ENCODE assay signal across 14 cellular contexts in the genomic region with DNA sequence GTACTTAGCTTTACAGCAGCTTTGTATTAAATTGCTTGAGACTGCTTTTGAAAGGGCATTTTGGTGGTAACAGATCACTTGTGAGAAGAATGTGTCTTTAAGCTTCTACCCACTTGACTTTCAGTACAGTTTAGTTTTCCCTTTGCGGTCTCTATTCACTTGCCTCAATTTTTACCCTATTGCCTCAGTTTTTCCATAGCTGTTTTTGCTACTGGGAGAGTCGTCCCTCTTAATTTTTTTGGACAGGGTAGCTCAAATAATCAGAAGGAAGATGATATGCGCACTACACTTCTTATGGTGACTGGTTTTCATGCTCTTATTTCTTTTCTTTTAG. TPM values are rescaled to one million over a fixed set of nuclear protein-coding genes. Genes with fewer than 3 reads are reported as not detected.
DNase-seq lines count a peak whose midpoint lies in the region; ATAC-seq, FAIRE-seq and TF ChIP-seq lines count a peak whose summit lies in the region.
"Had no signal": no experiment of that assay in that cellular context is flagged by ENCODE, and none has a peak within 500 bp of the region (broad histone marks: within the 10 kb centered on the region; RNA-seq: fewer than 3 reads in every experiment).

No MANE protein-coding gene starts in this region.

- H3K9me2 ChIP-seq in PC-3 (replicated peaks; ENCODE audit: low read length) = no peaks in the 10 kb centered on the region

- H3K9me3 Mint-ChIP-seq in activated naive CD4-positive, alpha-beta T cell treated with anti-CD3 and anti-CD28 coated beads, Interleukin-2, amount 50 U/mL, for 24 hours = no peaks in the 10 kb centered on the region

- H3K9me1 ChIP-seq in endothelial cell of umbilical vein (replicated peaks; ENCODE audit: control insufficient read depth, extremely low read depth, insufficient read depth, low read length) = no peaks in the 10 kb centered on the region

- dilution Hi-C loops in endothelial cell of umbilical vein (cut with MboI; ENCODE audit: extremely low pct_ligation_motif_present, low sequenced_read_pairs) = no loop called here

- CTCF ChIA-PET in PC-3 (lab: Charles Lee) = no interaction called here
- CTCF ChIA-PET in endothelial cell of umbilical vein (lab: Charles Lee) = interaction anchor here (0.9 to 2.4 kb wide), 6 partner anchors 9 to 159 kb away, joined by 3 to 18 read pairs (median 4); no protein-coding TSS in a partner anchor

- H3K4me3 Mint-ChIP-seq in activated naive CD4-positive, alpha-beta T cell treated with anti-CD3 and anti-CD28 coated beads, Interleukin-2, amount 50 U/mL, for 24 hours = peak overlapping the region; percentile 79

- H3K9ac ChIP-seq in PC-3 (ENCODE audit: low read length) (no peak overlapping the region), endothelial cell of umbilical vein (replicated peaks; ENCODE audit: extremely low read depth, insufficient read depth, low read length) (no peak overlapping the region)

- H3K79me2 ChIP-seq in PC-3 (ENCODE audit: low read length) = peaks cover 98% of the 10 kb centered on the region
- H3K79me2 ChIP-seq in endothelial cell of umbilical vein (ENCODE audit: control insufficient read depth, insufficient read depth, low read length) = peaks cover 89% of the 10 kb centered on the region

- TF ChIP-seq CTCF in PC-3 (conservative IDR thresholded peaks at IDR 0.05; ENCODE audit: low read depth, low read length) = no peak
- TF ChIP-seq CTCF in endothelial cell of umbilical vein (IDR thresholded peaks at IDR 0.05; ENCODE audit: extremely low read depth in 1 of 2, insufficient read depth in 1 of 2, low read depth in 1 of 2, low read length in 2 of 2) = no peak
- TF ChIP-seq CTCF in mucosa of descending colon (IDR thresholded peaks at IDR 0.05) = no peak

- no peaks in the 10 kb centered on the region for H3F3A ChIP-seq in PC-3 (ENCODE audit: low read length, unreplicated experiment)

- H2AFZ ChIP-seq in PC-3 (ENCODE audit: low read length) (no peak overlapping the region), endothelial cell of umbilical vein (ENCODE audit: low read depth, low read length) (no peak overlapping the region)

- H3K4me1 Mint-ChIP-seq in activated naive CD4-positive, alpha-beta T cell treated with anti-CD3 and anti-CD28 coated beads, Interleukin-2, amount 50 U/mL, for 24 hours = peaks cover 73% of the 10 kb centered on the region

- no peak for ATAC-seq in PC-3
- ATAC-seq in HG03095 (IDR thresholded peaks at IDR 0.05; ENCODE audit: unreplicated experiment) = no peak
- no peak for ATAC-seq in GM19452 (IDR thresholded peaks at IDR 0.05; ENCODE audit: unreplicated experiment)
- ATAC-seq in HG02870 (IDR thresholded peaks at IDR 0.05; ENCODE audit: unreplicated experiment) = no peak
- no peak for ATAC-seq in mucosa of descending colon
- ATAC-seq: gastroesophageal sphincter had no signal

- no peaks in the 10 kb centered on the region for H3K27me3 Mint-ChIP-seq in activated naive CD4-positive, alpha-beta T cell treated with anti-CD3 and anti-CD28 coated beads, Interleukin-2, amount 50 U/mL, for 24 hours

- H3K4me3 ChIP-seq in PC-3 (ENCODE audit: low read length) (no peak overlapping the region), endothelial cell of umbilical vein (replicated peaks in 1 of 3; ENCODE audit: insufficient read depth in 1 of 3, low read depth in 1 of 3, low read length in 3 of 3) (no peak overlapping the region), mucosa of descending colon (no peak overlapping the region)
- H3K4me3 ChIP-seq: breast epithelium, gastroesophageal sphincter, prostate gland had no signal

- H3K36me3 ChIP-seq in PC-3 (ENCODE audit: low read depth, low read length) (peaks cover 22% of the 10 kb centered on the region), endothelial cell of umbilical vein (ENCODE audit: control insufficient read depth in 2 of 2, extremely low read depth in 1 of 2, insufficient read depth in 2 of 2, low read length in 2 of 2) (peaks cover 0 to 2% of the 10 kb centered on the region in 2 experiments), mucosa of descending colon (ENCODE audit: low read depth) (no peaks in the 10 kb centered on the region)
- H3K36me3 ChIP-seq: breast epithelium, prostate gland had no signal

- DNase-seq in activated naive CD4-positive, alpha-beta T cell treated with anti-CD3 and anti-CD28 coated beads, Interleukin-2, amount 50 U/mL, for 16 hours = no peak
- DNase-seq in PC-3 = no peak
- DNase-seq in endothelial cell of umbilical vein (ENCODE audit: low read depth, low spot score) = no peak
- no peak for DNase-seq in mucosa of descending colon
- DNase-seq: effector memory CD4-positive, alpha-beta T cell; stimulated activated CD4-positive, alpha-beta T cell treated with anti-CD3 and anti-CD28 coated beads, Interleukin-15, amount 100 ng/mL, for 24 hours; trophoblast cell had no signal

- H3K4me1 ChIP-seq in PC-3 (ENCODE audit: insufficient read depth, low read length) = no peaks in the 10 kb centered on the region
- H3K4me1 ChIP-seq in endothelial cell of umbilical vein (ENCODE audit: control insufficient read depth, extremely low read depth, insufficient read depth, low read length) = peaks cover 11% of the 10 kb centered on the region
- peaks cover 18% of the 10 kb centered on the region for H3K4me1 ChIP-seq in mucosa of descending colon (ENCODE audit: low read depth)
- H3K4me1 ChIP-seq: breast epithelium, prostate gland had no signal

- intact Hi-C loops in PC-3 (cut with micrococcal nuclease) (no loop called here), endothelial cell of umbilical vein (cut with micrococcal nuclease) (no loop called here), mucosa of descending colon (cut with DNase I, micrococcal nuclease) (no loop called here)

- peaks cover 21% of the 10 kb centered on the region for H4K20me1 ChIP-seq in PC-3 (ENCODE audit: low read length)
- H4K20me1 ChIP-seq in endothelial cell of umbilical vein (replicated peaks; ENCODE audit: control insufficient read depth, extremely low read depth, insufficient read depth, low read length) = peaks cover 5% of the 10 kb centered on the region

- H3K27ac ChIP-seq in PC-3 (ENCODE audit: low read length) = no peak overlapping the region
- H3K27ac ChIP-seq in endothelial cell of umbilical vein (ENCODE audit: insufficient read depth, low read depth, low read length) = no peak overlapping the region
- H3K27ac ChIP-seq: breast epithelium, gastroesophageal sphincter, prostate gland had no signal

- peaks cover 16% of the 10 kb centered on the region for H3K36me3 Mint-ChIP-seq in activated naive CD4-positive, alpha-beta T cell treated with anti-CD3 and anti-CD28 coated beads, Interleukin-2, amount 50 U/mL, for 24 hours

- POLR2A ChIA-PET in PC-3 (lab: Charles Lee; ENCODE audit: unreplicated experiment) = interaction anchor here (0.5 kb wide), 1 partner anchor 37 kb away, joined by 4 read pairs; no protein-coding TSS in a partner anchor
- POLR2A ChIA-PET in endothelial cell of umbilical vein (lab: Charles Lee) = interaction anchor here (1.1 kb wide), 1 partner anchor 97 kb away, joined by 4 read pairs; no protein-coding TSS in a partner anchor

- no peak for TF ChIP-seq POLR2A in endothelial cell of umbilical vein (IDR thresholded peaks at IDR 0.05; ENCODE audit: low read depth, low read length)

- H3K27me3 ChIP-seq in PC-3 (ENCODE audit: low read length) = no peaks in the 10 kb centered on the region
- no peaks in the 10 kb centered on the region for H3K27me3 ChIP-seq in endothelial cell of umbilical vein (ENCODE audit: control insufficient read depth in 2 of 2, insufficient read depth in 2 of 2, low read length in 2 of 2)
- H3K27me3 ChIP-seq: breast epithelium, gastroesophageal sphincter had no signal

- H3K9me3 ChIP-seq in PC-3 (ENCODE audit: low read length) (no peaks in the 10 kb centered on the region), endothelial cell of umbilical vein (replicated peaks; ENCODE audit: control insufficient read depth, insufficient read depth, low read length) (no peaks in the 10 kb centered on the region), mucosa of descending colon (no peaks in the 10 kb centered on the region)
- H3K9me3 ChIP-seq: breast epithelium, gastroesophageal sphincter, prostate gland had no signal

- peak overlapping the region; percentile 98 for H3K27ac Mint-ChIP-seq in activated naive CD4-positive, alpha-beta T cell treated with anti-CD3 and anti-CD28 coated beads, Interleukin-2, amount 50 U/mL, for 24 hours

- H3K4me2 ChIP-seq in PC-3 (ENCODE audit: low read length) (no peak overlapping the region), endothelial cell of umbilical vein (ENCODE audit: insufficient read depth, low read length) (no peak overlapping the region)

- FAIRE-seq in endothelial cell of umbilical vein (lab: Jason Lieb, UNC) = no peak

- BruUV-seq in PC-3 (replicated peaks; lab: Mats Ljungman, UMichigan) = TSS peak; percentile 25
- BruUV-seq in endothelial cell of umbilical vein (replicated peaks; lab: Mats Ljungman, UMichigan) = TSS peak; percentile 5

TF ChIP-seq in endothelial cell of umbilical vein, 7 proteins besides CTCF, POLR2A, EP300 and RAD21:
- TF ChIP-seq MAX (IDR thresholded peaks at IDR 0.05; ENCODE audit: insufficient read depth, insufficient read length) (no peak), FOS (IDR thresholded peaks at IDR 0.05; ENCODE audit: borderline replicate concordance, insufficient read depth, low read length) (no peak), POLR2AphosphoS5 (IDR thresholded peaks at IDR 0.05; ENCODE audit: insufficient read depth, low read depth, low read length) (no peak), MYC (IDR thresholded peaks at IDR 0.05; ENCODE audit: low read depth, low read length) (no peak), JUN (IDR thresholded peaks at IDR 0.05; ENCODE audit: borderline replicate concordance, insufficient read depth, insufficient read length, low read depth) (no peak), EZH2 (IDR thresholded peaks at IDR 0.05; ENCODE audit: borderline replicate concordance, low read depth, low read length, severe bottlenecking) (no peak), GATA2 (IDR thresholded peaks at IDR 0.05; ENCODE audit: insufficient read depth, insufficient read length, low read depth, low read length) (no peak)

RNA-seq across cellular contexts. Expression of gene UGCG, which starts 18.8 kb away (rescaled TPM):
- 27.0 and 29.4 TPM in 2 replicates for total RNA-seq in PC-3 (2014; rRNA removed)
- total RNA-seq in endothelial cell of umbilical vein = 29.9 and 38.5 TPM in 2 replicates
- 26.1 and 28.5 TPM in 2 replicates for polyA plus RNA-seq in endothelial cell of umbilical vein
- polyA plus RNA-seq in endothelial cell of umbilical vein (2011; cell fraction: cytosol; rRNA removed) = 18.9 and 23.5 TPM in 2 replicates
- 30.6 and 36.9 TPM in 2 replicates for polyA plus RNA-seq in endothelial cell of umbilical vein (2011; cell fraction: nucleus; rRNA removed)
- 26.5 and 27.6 TPM in 2 replicates for polyA plus RNA-seq in endothelial cell of umbilical vein (2012)
- 47.2 and 52.6 TPM in 2 replicates for polyA minus RNA-seq in endothelial cell of umbilical vein
- polyA minus RNA-seq in endothelial cell of umbilical vein (2011; cell fraction: cytosol; rRNA and poly(A)+ RNA removed) = 23.6 TPM
- polyA minus RNA-seq in endothelial cell of umbilical vein (2011; cell fraction: nucleus; rRNA and poly(A)+ RNA removed) = 68.4 and 78.7 TPM in 2 replicates
- total RNA-seq in mucosa of descending colon = 10 to 100 TPM; 36.5 to 48.2 (median 39.8) TPM
